In genomic region chr2:7634370-7634769, GRCh38 we compare ENCODE assay signal across 14 cellular contexts.
DNase-seq lines count a peak whose midpoint lies in the region; ATAC-seq and TF ChIP-seq lines count a peak whose summit lies in the region.
"Had no signal": no experiment of that assay in that cellular context is flagged by ENCODE, and none has a peak within 500 bp of the region (broad histone marks: within the 10 kb centered on the region; RNA-seq: fewer than 3 reads in every experiment).

No MANE protein-coding gene starts in this region.

- ATAC-seq in sciatic nerve = peak; percentile 41
- ATAC-seq in psoas muscle = no peak
- no peak for ATAC-seq in HG03025 (IDR thresholded peaks at IDR 0.05; ENCODE audit: low FRiP score, unreplicated experiment)
- ATAC-seq: activated T-helper 17 cell treated with anti-CD3 and anti-CD28 coated beads, Interleukin-2, amount 50 U/mL, for 72 hours; body of pancreas had no signal

- no peaks in the 10 kb centered on the region for H3K36me3 ChIP-seq in psoas muscle (ENCODE audit: insufficient read depth in 1 of 2, low read depth in 1 of 2)

- H3K27ac ChIP-seq in psoas muscle = no peak overlapping the region
- H3K27ac ChIP-seq: 22Rv1, body of pancreas, RWPE1 had no signal

- intact Hi-C loops in sciatic nerve (cut with DNase I) = no loop called here
- intact Hi-C loops in psoas muscle (cut with DNase I) = no loop called here

- no peak overlapping the region for H3K4me3 ChIP-seq in psoas muscle
- H3K4me3 ChIP-seq: body of pancreas had no signal

- DNase-seq in DMS53 (lab: John Stamatoyannopoulos, UW) (peak; percentile 13), DMS53 treated with DMSO at 0.1 percent for 48 hours (lab: John Stamatoyannopoulos, UW; ENCODE audit: unreplicated experiment) (no peak), NCI-H1694 treated with DMSO at 0.1 percent for 48 hours (lab: John Stamatoyannopoulos, UW) (peak; percentile 63), NCI-H69 (lab: John Stamatoyannopoulos, UW) (peak; percentile 90), sciatic nerve (ENCODE audit: low spot score) (no peak), psoas muscle (no peak)
- no peak for DNase-seq in NK-92 treated with Interleukin-12 subunit alpha and Interleukin-12 subunit beta, amount 100 ng/mL, for 24 hours (lab: John Stamatoyannopoulos, UW)
- DNase-seq: activated CD4-positive, alpha-beta T cell treated with anti-CD3 and anti-CD28 coated beads, Interleukin-2, amount 10 ng/mL, durations not matched to agents 24 days and 14 days; activated naive CD8-positive, alpha-beta T cell treated with anti-CD3 and anti-CD28 coated beads, Interleukin-2, amount 10 ng/mL, durations not matched to agents 7 days and 5 days; body of pancreas had no signal

- no peaks in the 10 kb centered on the region for H3K4me1 ChIP-seq in psoas muscle

- no peaks in the 10 kb centered on the region for H3K9me3 ChIP-seq in psoas muscle
- H3K9me3 ChIP-seq: body of pancreas had no signal

- 29 to 38% (median 35%) methylated on average over 6 of the region's 6 CpGs for WGBS in psoas muscle, 3 donors

- no peak for TF ChIP-seq CTCF in psoas muscle (IDR thresholded peaks at IDR 0.05)

- peaks cover 0 to 2% (median 0%) of the 10 kb centered on the region in 3 donors for H3K27me3 ChIP-seq in psoas muscle (ENCODE audit: insufficient read depth in 3 of 3, low read length in 2 of 3)
- H3K27me3 ChIP-seq: body of pancreas had no signal

Comparison
In these comparisons a context has a peak if more than half of its experiments do, and no peak if none do; other contexts are left out.
1. DNase-seq: peak in DMS53 (single experiment), NCI-H1694 treated with DMSO at 0.1 percent for 48 hours (single experiment) and NCI-H69 (single experiment); none in DMS53 treated with DMSO at 0.1 percent for 48 hours (single experiment), sciatic nerve (single experiment), psoas muscle (0 of 2) and NK-92 treated with Interleukin-12 subunit alpha and Interleukin-12 subunit beta, amount 100 ng/mL, for 24 hours (single experiment).